1 cellular context compared by ENCODE assay signal in the genomic region with DNA sequence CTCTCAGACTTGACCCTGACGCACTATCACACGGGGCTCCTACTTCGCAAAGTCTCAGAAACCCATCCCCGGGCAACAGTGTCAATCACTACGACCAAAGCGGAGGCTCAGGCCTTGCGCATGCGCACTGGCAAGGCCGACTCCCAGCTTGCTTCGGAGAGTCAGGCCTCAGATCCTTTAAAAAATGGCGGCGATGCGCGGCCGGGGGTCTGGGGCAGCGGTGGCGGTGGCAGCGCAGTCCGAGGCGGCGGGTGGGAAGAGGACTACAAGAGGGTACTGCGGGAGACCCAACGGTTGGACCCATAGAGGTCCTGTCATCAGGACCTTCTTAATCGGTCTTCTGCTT.
TF ChIP-seq lines count a peak whose summit lies in the region.

No MANE protein-coding gene starts in this region.

TF ChIP-seq in GM23338, 12 proteins besides CTCF, POLR2A, EP300 and RAD21 (continued from another document):
- no peak for TF ChIP-seq NANOG (IDR thresholded peaks at IDR 0.05; ENCODE audit: borderline replicate concordance)
- no peak for TF ChIP-seq CREB1 (CRISPR knock-in tag; IDR thresholded peaks at IDR 0.05; ENCODE audit: low read depth)
- TF ChIP-seq, protein P1, sequence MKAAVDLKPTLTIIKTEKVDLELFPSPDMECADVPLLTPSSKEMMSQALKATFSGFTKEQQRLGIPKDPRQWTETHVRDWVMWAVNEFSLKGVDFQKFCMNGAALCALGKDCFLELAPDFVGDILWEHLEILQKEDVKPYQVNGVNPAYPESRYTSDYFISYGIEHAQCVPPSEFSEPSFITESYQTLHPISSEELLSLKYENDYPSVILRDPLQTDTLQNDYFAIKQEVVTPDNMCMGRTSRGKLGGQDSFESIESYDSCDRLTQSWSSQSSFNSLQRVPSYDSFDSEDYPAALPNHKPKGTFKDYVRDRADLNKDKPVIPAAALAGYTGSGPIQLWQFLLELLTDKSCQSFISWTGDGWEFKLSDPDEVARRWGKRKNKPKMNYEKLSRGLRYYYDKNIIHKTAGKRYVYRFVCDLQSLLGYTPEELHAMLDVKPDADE (IDR thresholded peaks at IDR 0.05): no peak
- TF ChIP-seq ZNF114 (CRISPR knock-in tag; IDR thresholded peaks at IDR 0.05): no peak
- no peak for TF ChIP-seq JUNB (IDR thresholded peaks at IDR 0.05; ENCODE audit: unreplicated experiment)
- no peak for TF ChIP-seq POLR2AphosphoS5 (IDR thresholded peaks at IDR 0.05; ENCODE audit: low read depth)
- TF ChIP-seq EZH2 (IDR thresholded peaks at IDR 0.05; ENCODE audit: low read depth, unreplicated experiment): no peak
- no peak for TF ChIP-seq ZNF331 (CRISPR knock-in tag; IDR thresholded peaks at IDR 0.05; ENCODE audit: low read depth)
